ENCODE assay signal across 13 cellular contexts in the genomic region with DNA sequence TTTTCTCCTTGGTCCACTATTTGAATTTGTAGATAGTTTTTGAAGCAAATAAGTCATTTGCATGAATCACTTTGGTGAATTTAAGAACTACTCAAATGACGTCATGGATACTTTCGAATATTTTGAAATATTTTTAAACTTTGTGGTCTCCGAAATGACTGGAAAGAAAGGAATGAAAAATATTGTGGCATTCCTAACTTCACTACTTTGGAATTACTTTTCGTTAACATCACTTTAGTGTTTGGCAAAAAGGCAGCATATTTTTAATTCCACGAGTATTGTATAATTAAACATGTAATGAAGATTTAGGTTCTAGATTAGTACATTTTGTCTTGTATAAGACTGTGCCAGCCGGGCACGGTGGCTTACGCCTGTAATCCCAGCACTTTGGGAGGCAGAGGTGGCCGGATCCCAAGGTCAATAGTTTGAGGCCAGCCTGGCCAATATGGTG. TPM values are rescaled to one million over a fixed set of nuclear protein-coding genes. Genes with fewer than 3 reads are reported as not detected.
A peak's percentile ranks its signal among the peaks of the same experiment; 100 is the strongest.
DNase-seq lines count a peak whose midpoint lies in the region; ATAC-seq and TF ChIP-seq lines count a peak whose summit lies in the region.
"Had no signal": no experiment of that assay in that cellular context is flagged by ENCODE, and none has a peak within 500 bp of the region (broad histone marks: within the 10 kb centered on the region; RNA-seq: fewer than 3 reads in every experiment).

No MANE protein-coding gene starts in this region.

- WGBS in IMR-90 (ENCODE audit: extremely low coverage in 2 of 2, insufficient read length in 1 of 2), 2 experiments: no CpG with 5 or more reads among the region's 9 CpGs

- H3K14ac ChIP-seq in IMR-90 (replicated peaks; ENCODE audit: low read depth, low read length): no peak overlapping the region

- POLR2A ChIA-PET in AG04449 (lab: Yijun Ruan, JAX): no interaction called here
- POLR2A ChIA-PET in IMR-90 (lab: Charles Lee; ENCODE audit: unreplicated experiment): interaction anchor here (0.6 kb wide), 1 partner anchor 8 kb away, joined by 5 read pairs; no protein-coding TSS in a partner anchor

- no peak overlapping the region for H4K5ac ChIP-seq in IMR-90 (ENCODE audit: low read depth, low read length)

- no peak overlapping the region for H2AK9ac ChIP-seq in IMR-90 (replicated peaks; ENCODE audit: low read depth, low read length, poor library complexity)

- H3K4me1 ChIP-seq in IMR-90 (ENCODE audit: control insufficient read depth, insufficient read depth, low read length): peaks cover 19% of the 10 kb centered on the region
- H3K4me1 ChIP-seq in GM23338 (ENCODE audit: insufficient read depth): no peaks in the 10 kb centered on the region
- H3K4me1 ChIP-seq: A549 had no signal

- no peak overlapping the region for H2AK5ac ChIP-seq in IMR-90 (ENCODE audit: low read depth, low read length)

- no peaks in the 10 kb centered on the region for H3F3A ChIP-seq in GM23338 (replicated peaks; ENCODE audit: low read depth)

- H3K56ac ChIP-seq in IMR-90 (ENCODE audit: extremely low read depth, insufficient read depth, low read length): no peak overlapping the region

- H3K79me1 ChIP-seq in IMR-90 (ENCODE audit: low read depth in 1 of 2, low read length in 2 of 2): peaks cover 0 to 3% of the 10 kb centered on the region in 2 experiments; a peak in 1 of 4 replicates

- DNase-seq in AG04449 (ENCODE audit: low read depth, low spot score) (peak; percentile 76), IMR-90 (peak; percentile 95), brain microvascular endothelial cell (peak; percentile 47), kidney tubule cell (ENCODE audit: low spot score) (peak; percentile 17), GM23338 (ENCODE audit: low spot score) (no peak), SIG-M5 (lab: John Stamatoyannopoulos, UW) (no peak)
- DNase-seq in activated CD4-positive, alpha-beta T cell treated with anti-CD3 and anti-CD28 coated beads for 4 hours: no peak
- DNase-seq: activated CD4-positive, alpha-beta T cell treated with anti-CD3 and anti-CD28 coated beads for 48 hours; DMS79 treated with DMSO at 0.1 percent for 48 hours; occipital lobe had no signal

- ATAC-seq in IMR-90 (ENCODE audit: low read depth): peak; percentile 64
- no peak for ATAC-seq in GM23338
- no peak for ATAC-seq in GM18909 (IDR thresholded peaks at IDR 0.05; ENCODE audit: poor library complexity, unreplicated experiment)
- ATAC-seq: A549 had no signal

- H3K9me3 ChIP-seq in IMR-90 (ENCODE audit: control insufficient read depth, insufficient read depth, low read length): no peaks in the 10 kb centered on the region
- H3K9me3 ChIP-seq: A549, tibial nerve had no signal

- BruUV-seq in IMR-90 (replicated peaks; lab: Mats Ljungman, UMichigan): no TSS peak

- H3K27ac ChIP-seq in IMR-90 (ENCODE audit: insufficient read depth, low read length) (peak overlapping the region; percentile 83), brain microvascular endothelial cell (peak overlapping the region; percentile 80), GM23338 (ENCODE audit: low read depth) (no peak overlapping the region)
- H3K27ac ChIP-seq: A549, tibial nerve had no signal

- H3K4ac ChIP-seq in IMR-90 (ENCODE audit: low read depth, low read length): peak overlapping the region; percentile 50; the same call in 1 of the 2 replicates

- H3K27me3 ChIP-seq in IMR-90 (ENCODE audit: control insufficient read depth, insufficient read depth, low read length): no peaks in the 10 kb centered on the region
- H3K27me3 ChIP-seq in brain microvascular endothelial cell (replicated peaks): no peaks in the 10 kb centered on the region
- H3K27me3 ChIP-seq in GM23338 (ENCODE audit: insufficient read depth): no peaks in the 10 kb centered on the region
- H3K27me3 ChIP-seq: tibial nerve had no signal

- TF ChIP-seq POLR2A in IMR-90 (IDR thresholded peaks at IDR 0.05; ENCODE audit: low read depth, low read length): no peak

- H3K36me3 Mint-ChIP-seq in GM23338 (ENCODE audit: low read depth): no peaks in the 10 kb centered on the region

- no peak overlapping the region for H3K4me3 Mint-ChIP-seq in GM23338

- intact Hi-C loops in IMR-90 (cut with micrococcal nuclease): loop anchor here (1.0 kb wide), 2 partner anchors 10 to 37 kb away; no protein-coding TSS in a partner anchor

- H3K9me3 Mint-ChIP-seq in GM23338: no peaks in the 10 kb centered on the region

- CTCF ChIA-PET in AG04449 (lab: Yijun Ruan, JAX) (no interaction called here), IMR-90 (lab: Yijun Ruan, JAX) (interaction anchor here (0.6 kb wide), 1 partner anchor 41 kb away, joined by 3 read pairs; no protein-coding TSS in a partner anchor)

- peak overlapping the region; percentile 76 for H2BK120ac ChIP-seq in IMR-90 (ENCODE audit: low read depth, low read length)

- peaks cover 2% of the 10 kb centered on the region for H3K27me3 Mint-ChIP-seq in GM23338 (ENCODE audit: insufficient read depth, low read depth, poor library complexity)

- H4K20me1 ChIP-seq in IMR-90 (ENCODE audit: insufficient read depth, low read length) (no peaks in the 10 kb centered on the region), GM23338 (replicated peaks; ENCODE audit: insufficient read depth) (no peaks in the 10 kb centered on the region)

- no peaks in the 10 kb centered on the region for H3K9me2 ChIP-seq in GM23338 (ENCODE audit: insufficient read depth)

- H2BK15ac ChIP-seq in IMR-90 (ENCODE audit: low read depth, low read length): no peak overlapping the region

- peak overlapping the region in 1 of 2 experiments; percentile 73; a peak in 2 of 4 replicates for H4K8ac ChIP-seq in IMR-90 (ENCODE audit: low read depth in 2 of 2, low read length in 2 of 2)

- no peak overlapping the region for H3K9ac ChIP-seq in IMR-90 (ENCODE audit: low read depth, low read length)

- no peak overlapping the region for H3K4me3 ChIP-seq in AG04449 (ENCODE audit: low read depth, low read length)
- H3K4me3 ChIP-seq in IMR-90 (ENCODE audit: insufficient read depth, low read depth, low read length): no peak overlapping the region
- H3K4me3 ChIP-seq in brain microvascular endothelial cell (ENCODE audit: low read depth, low read length): no peak overlapping the region
- no peak overlapping the region for H3K4me3 ChIP-seq in GM23338
- H3K4me3 ChIP-seq: A549, tibial nerve had no signal

- H3K79me2 ChIP-seq in GM23338 (replicated peaks; ENCODE audit: insufficient read depth): no peaks in the 10 kb centered on the region

- peak overlapping the region; percentile 97 for H2BK5ac ChIP-seq in IMR-90 (ENCODE audit: low read depth, low read length, poor library complexity, severe bottlenecking)

- H3K4me2 ChIP-seq in IMR-90 (ENCODE audit: low read depth, low read length) (no peak overlapping the region), GM23338 (no peak overlapping the region)
- H3K4me2 ChIP-seq: A549 had no signal

- TF ChIP-seq RAD21 in IMR-90 (IDR thresholded peaks at IDR 0.05; ENCODE audit: low read length): no peak

- peaks cover 2% of the 10 kb centered on the region; the same call in 1 of the 3 replicates for H3K4me1 Mint-ChIP-seq in GM23338

- H4K91ac ChIP-seq in IMR-90 (ENCODE audit: insufficient read depth, low read depth, low read length): peak overlapping the region; percentile 57; the same call in 1 of the 2 replicates

- H2AFZ ChIP-seq in IMR-90 (replicated peaks; ENCODE audit: low read length, poor library complexity): no peak overlapping the region
- no peak overlapping the region for H2AFZ ChIP-seq in GM23338

- no peak overlapping the region for H3K18ac ChIP-seq in IMR-90 (ENCODE audit: low read depth, low read length)

- dilution Hi-C loops in IMR-90 (cut with HindIII; ENCODE audit: low sequenced_read_pairs, unreplicated experiment): no loop called here

- H3K36me3 ChIP-seq in IMR-90 (ENCODE audit: control insufficient read depth, insufficient read depth, low read length) (no peaks in the 10 kb centered on the region), brain microvascular endothelial cell (replicated peaks) (no peaks in the 10 kb centered on the region), GM23338 (ENCODE audit: insufficient read depth) (no peaks in the 10 kb centered on the region)
- H3K36me3 ChIP-seq: tibial nerve had no signal

- peak overlapping the region; percentile 71; the same call in 1 of the 2 replicates for H2BK20ac ChIP-seq in IMR-90 (ENCODE audit: low read depth, low read length)

- H3K9me1 ChIP-seq in IMR-90 (ENCODE audit: insufficient read depth, low read length): peaks cover 12% of the 10 kb centered on the region

- in situ Hi-C loops in IMR-90 (cut with MboI; ENCODE audit: low sequenced_read_pairs): no loop called here
- in situ Hi-C loops in brain microvascular endothelial cell (cut with HindIII; ENCODE audit: low pct_ligation_motif_present, low sequenced_read_pairs): no loop called here

- H3K27ac Mint-ChIP-seq in GM23338: no peak overlapping the region

- no peak for TF ChIP-seq CTCF in AG04449 (IDR thresholded peaks at IDR 0.05; ENCODE audit: insufficient read depth, low read length, missing control alignments)
- TF ChIP-seq CTCF in IMR-90 (conservative IDR thresholded peaks at IDR 0.05; ENCODE audit: low read depth, low read length): no peak
- no peak for TF ChIP-seq CTCF in brain microvascular endothelial cell (IDR thresholded peaks at IDR 0.05; ENCODE audit: low read depth, low read length, missing control alignments)
- no peak for TF ChIP-seq CTCF in GM23338 (conservative IDR thresholded peaks at IDR 0.05; ENCODE audit: low read depth in 2 of 2)

- H3K23ac ChIP-seq in IMR-90 (ENCODE audit: low read depth, low read length): no peak overlapping the region

TF ChIP-seq in IMR-90, 13 proteins besides CTCF, POLR2A, EP300 and RAD21 (continues in another document):
- no peak; the same call in 1 of the 2 replicates for TF ChIP-seq BHLHE40 (IDR thresholded peaks at IDR 0.05; ENCODE audit: low read depth, low read length)
- TF ChIP-seq CEBPB (IDR thresholded peaks at IDR 0.05; ENCODE audit: low read depth, low read length): peak; percentile 25; the same call in 1 of the 2 replicates

TF ChIP-seq in GM23338, 12 proteins besides CTCF, POLR2A, EP300 and RAD21 (continues in another document):
- no peak for TF ChIP-seq ZNF331 (CRISPR knock-in tag; IDR thresholded peaks at IDR 0.05; ENCODE audit: low read depth)

RNA-seq across cellular contexts. Expression of a gene that starts 35.3 kb away (rescaled TPM):
- total RNA-seq in IMR-90 (2012; rRNA removed): 24.7 and 30.3 TPM in 2 replicates
- polyA plus RNA-seq in IMR-90 (2012; rRNA removed) (9.1 and 11.2 TPM in 2 replicates), GM23338 (2016; fragmentation: Nextera tagmentation; extraction: Ambion mirVana) (2.6 and 4.2 TPM in 2 replicates)
- 3.0 and 4.6 TPM in 2 replicates for polyA plus RNA-seq in IMR-90 (2012; cell fraction: cytosol; rRNA removed)
- polyA plus RNA-seq in IMR-90 (2012; cell fraction: nucleus; rRNA removed; ENCODE audit: low replicate concordance): 2.6 and 15.3 TPM in 2 replicates
- 26.7 and 27.8 TPM in 2 replicates for total RNA-seq in GM23338 (2014; rRNA removed; shearing (Covaris generic))

Comparison
In these comparisons a context has a peak if more than half of its experiments do, and no peak if none do; other contexts are left out.
1. DNase-seq: peak in AG04449 (single experiment), IMR-90 (single experiment), brain microvascular endothelial cell (single experiment) and kidney tubule cell (single experiment); none in GM23338 (single experiment), activated CD4-positive, alpha-beta T cell treated with anti-CD3 and anti-CD28 coated beads for 4 hours (0 of 2) and SIG-M5 (single experiment).